12 cellular contexts compared by ENCODE assay signal in the genomic region with DNA sequence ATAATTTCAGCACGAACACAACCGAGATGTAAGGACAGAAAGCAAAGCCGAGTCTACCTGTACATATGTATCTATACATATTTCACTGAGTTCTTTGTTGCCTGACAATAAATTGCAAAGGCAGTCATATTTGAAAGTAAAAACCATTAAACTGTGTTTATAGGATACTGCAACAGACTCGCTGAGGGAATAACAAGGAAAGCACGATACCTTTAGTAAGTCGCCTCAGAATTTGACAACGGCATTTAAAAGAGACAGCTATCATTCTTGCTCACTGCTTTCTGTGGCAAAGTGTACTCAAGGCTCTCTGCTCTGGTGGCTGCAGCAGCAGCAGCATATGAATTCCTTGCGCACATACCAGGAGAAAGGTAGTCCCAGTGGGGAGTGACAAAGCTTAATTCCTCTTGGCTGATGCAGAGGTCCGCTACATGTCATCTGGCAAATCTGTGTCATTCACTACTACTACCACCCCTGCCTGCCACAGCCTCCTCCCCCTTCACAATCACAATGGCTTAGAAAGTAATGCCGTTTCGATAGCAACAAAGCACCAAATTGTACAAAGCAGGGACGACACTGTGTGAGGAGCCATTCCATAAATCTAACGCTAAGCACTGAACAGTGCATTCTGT. TPM values are rescaled to one million over a fixed set of nuclear protein-coding genes. Genes with fewer than 3 reads are reported as not detected.
DNase-seq lines count a peak whose midpoint lies in the region; ATAC-seq and TF ChIP-seq lines count a peak whose summit lies in the region.
"Had no signal": no experiment of that assay in that cellular context is flagged by ENCODE, and none has a peak within 500 bp of the region (broad histone marks: within the 10 kb centered on the region; RNA-seq: fewer than 3 reads in every experiment).

A gene with protein sequence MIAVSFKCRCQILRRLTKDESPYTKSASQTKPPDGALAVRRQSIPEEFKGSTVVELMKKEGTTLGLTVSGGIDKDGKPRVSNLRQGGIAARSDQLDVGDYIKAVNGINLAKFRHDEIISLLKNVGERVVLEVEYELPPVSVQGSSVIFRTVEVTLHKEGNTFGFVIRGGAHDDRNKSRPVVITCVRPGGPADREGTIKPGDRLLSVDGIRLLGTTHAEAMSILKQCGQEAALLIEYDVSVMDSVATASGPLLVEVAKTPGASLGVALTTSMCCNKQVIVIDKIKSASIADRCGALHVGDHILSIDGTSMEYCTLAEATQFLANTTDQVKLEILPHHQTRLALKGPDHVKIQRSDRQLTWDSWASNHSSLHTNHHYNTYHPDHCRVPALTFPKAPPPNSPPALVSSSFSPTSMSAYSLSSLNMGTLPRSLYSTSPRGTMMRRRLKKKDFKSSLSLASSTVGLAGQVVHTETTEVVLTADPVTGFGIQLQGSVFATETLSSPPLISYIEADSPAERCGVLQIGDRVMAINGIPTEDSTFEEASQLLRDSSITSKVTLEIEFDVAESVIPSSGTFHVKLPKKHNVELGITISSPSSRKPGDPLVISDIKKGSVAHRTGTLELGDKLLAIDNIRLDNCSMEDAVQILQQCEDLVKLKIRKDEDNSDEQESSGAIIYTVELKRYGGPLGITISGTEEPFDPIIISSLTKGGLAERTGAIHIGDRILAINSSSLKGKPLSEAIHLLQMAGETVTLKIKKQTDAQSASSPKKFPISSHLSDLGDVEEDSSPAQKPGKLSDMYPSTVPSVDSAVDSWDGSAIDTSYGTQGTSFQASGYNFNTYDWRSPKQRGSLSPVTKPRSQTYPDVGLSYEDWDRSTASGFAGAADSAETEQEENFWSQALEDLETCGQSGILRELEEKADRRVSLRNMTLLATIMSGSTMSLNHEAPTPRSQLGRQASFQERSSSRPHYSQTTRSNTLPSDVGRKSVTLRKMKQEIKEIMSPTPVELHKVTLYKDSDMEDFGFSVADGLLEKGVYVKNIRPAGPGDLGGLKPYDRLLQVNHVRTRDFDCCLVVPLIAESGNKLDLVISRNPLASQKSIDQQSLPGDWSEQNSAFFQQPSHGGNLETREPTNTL (minus strand): TSS at position 437 of the 629 bp plus-strand sequence. CDS start 172 bp downstream, at position 265.

- intact Hi-C loops in upper lobe of right lung (cut with DNase I) = no loop called here

- no peak within 1 kb of the TSS for H2BK120ac ChIP-seq in mesendoderm (ENCODE audit: low read depth, low read length)

- in situ Hi-C loops in astrocyte of the cerebellum (cut with HindIII; ENCODE audit: low sequenced_read_pairs) = no loop called here

- H3K4me3 ChIP-seq in astrocyte of the cerebellum (ENCODE audit: low read depth, low read length) = peak within 1 kb of the TSS; percentile 26
- no peak within 1 kb of the TSS for H3K4me3 ChIP-seq in mesendoderm (ENCODE audit: low read length)
- H3K4me3 ChIP-seq in upper lobe of right lung = no peak within 1 kb of the TSS

- no peak within 1 kb of the TSS for H3K23ac ChIP-seq in mesendoderm (ENCODE audit: low read length)

- H3K27me3 ChIP-seq in mesendoderm (ENCODE audit: insufficient read depth, low read length, poor library complexity) (no peaks in the 10 kb centered on the region), upper lobe of right lung (no peaks in the 10 kb centered on the region)

- no peak for TF ChIP-seq POLR2A in erythroblast (IDR thresholded peaks at IDR 0.05; ENCODE audit: low read length)

- peak; percentile 31 for ATAC-seq in upper lobe of right lung

- no peak within 1 kb of the TSS for H3K18ac ChIP-seq in mesendoderm (ENCODE audit: low read length)

- H2BK15ac ChIP-seq in mesendoderm (replicated peaks; ENCODE audit: low read depth) = no peak within 1 kb of the TSS

- no CpG with 5 or more reads among the region's 13 CpGs for WGBS in mesendoderm (ENCODE audit: extremely low coverage, insufficient coverage, low lambda C conversion rate)

- H3K4ac ChIP-seq in mesendoderm (ENCODE audit: low read depth, low read length) = peak within 1 kb of the TSS; percentile 2

- no peaks in the 10 kb centered on the region for H3K9me3 ChIP-seq in upper lobe of right lung
- H3K9me3 ChIP-seq: SK-N-SH had no signal

- peak within 1 kb of the TSS; percentile 73 for H3K56ac ChIP-seq in mesendoderm (ENCODE audit: low read length)

- H3K27ac ChIP-seq in mesendoderm (ENCODE audit: low read depth, low read length) (no peak within 1 kb of the TSS), upper lobe of right lung (no peak within 1 kb of the TSS)
- H3K27ac ChIP-seq: parathyroid adenoma had no signal

- H3K79me2 ChIP-seq in mesendoderm (ENCODE audit: control insufficient read depth, insufficient read depth, low read length) = no peaks in the 10 kb centered on the region

- peak within 1 kb of the TSS; percentile 6 for H3K9ac ChIP-seq in mesendoderm (ENCODE audit: low read length)
- H3K9ac ChIP-seq: parathyroid adenoma, SK-N-SH had no signal

- H4K8ac ChIP-seq in mesendoderm (ENCODE audit: low read depth, low read length) = no peak within 1 kb of the TSS

- no peaks in the 10 kb centered on the region for H3K36me3 ChIP-seq in mesendoderm (ENCODE audit: control insufficient read depth, insufficient read depth, low read length)
- no peaks in the 10 kb centered on the region for H3K36me3 ChIP-seq in upper lobe of right lung

- DNase-seq in NCI-H446 treated with DMSO at 0.1 percent for 48 hours (lab: John Stamatoyannopoulos, UW) (peak; percentile 19), NCI-H446 (lab: John Stamatoyannopoulos, UW) (no peak), astrocyte of the cerebellum (ENCODE audit: low read depth) (no peak), mesendoderm (peak; percentile 80), upper lobe of right lung (no peak), erythroblast (lab: John Stamatoyannopoulos, UW) (no peak), T-helper 2 cell (no peak)
- DNase-seq in stimulated activated CD4-positive, alpha-beta T cell treated with anti-CD3 and anti-CD28 coated beads, Interleukin-4, amount 100 ng/mL, for 1 hour = no peak
- DNase-seq: activated CD8-positive, alpha-beta memory T cell treated with anti-CD3 and anti-CD28 coated beads, Interleukin-2, amount 50 U/mL, for 48 hours; SK-N-SH had no signal

- TF ChIP-seq CTCF in astrocyte of the cerebellum (IDR thresholded peaks at IDR 0.05; ENCODE audit: low read depth, low read length, missing control alignments) (no peak), upper lobe of right lung (IDR thresholded peaks at IDR 0.05) (no peak)

- H3K79me1 ChIP-seq in mesendoderm (ENCODE audit: low read length) = no peaks in the 10 kb centered on the region

- peak within 1 kb of the TSS; percentile 78 for H2BK5ac ChIP-seq in mesendoderm (ENCODE audit: low read length)

- H4K5ac ChIP-seq in mesendoderm (ENCODE audit: low read length) = peak within 1 kb of the TSS; percentile 33

- no peak within 1 kb of the TSS for H3K4me2 ChIP-seq in mesendoderm (ENCODE audit: low read length)
- H3K4me2 ChIP-seq: SK-N-SH had no signal

- H3K4me1 ChIP-seq in mesendoderm (ENCODE audit: control insufficient read depth, low read depth, low read length) (peaks cover 12% of the 10 kb centered on the region), upper lobe of right lung (no peaks in the 10 kb centered on the region)

- peak within 1 kb of the TSS; percentile 92 for H2AK5ac ChIP-seq in mesendoderm (ENCODE audit: low read length)

RNA-seq across cellular contexts. Expression of the gene that starts here (rescaled TPM):
- 8.9 TPM for polyA plus RNA-seq in mesendoderm (2013, experiment 1 of 2)
- polyA plus RNA-seq in mesendoderm (2013, experiment 2 of 2) = 7.6 TPM
- total RNA-seq in upper lobe of right lung = 5.2 TPM
- polyA plus RNA-seq: AG04450 had no signal

Comparison
In these comparisons a context has a peak if more than half of its experiments do, and no peak if none do; other contexts are left out.
1. DNase-seq: peak in NCI-H446 treated with DMSO at 0.1 percent for 48 hours (single experiment) and mesendoderm (single experiment); none in NCI-H446 (0 of 2), astrocyte of the cerebellum (single experiment), upper lobe of right lung (single experiment), stimulated activated CD4-positive, alpha-beta T cell treated with anti-CD3 and anti-CD28 coated beads, Interleukin-4, amount 100 ng/mL, for 1 hour (single experiment), erythroblast (0 of 2) and T-helper 2 cell (0 of 5).